30 cellular contexts compared by ENCODE assay signal in the genomic region with DNA sequence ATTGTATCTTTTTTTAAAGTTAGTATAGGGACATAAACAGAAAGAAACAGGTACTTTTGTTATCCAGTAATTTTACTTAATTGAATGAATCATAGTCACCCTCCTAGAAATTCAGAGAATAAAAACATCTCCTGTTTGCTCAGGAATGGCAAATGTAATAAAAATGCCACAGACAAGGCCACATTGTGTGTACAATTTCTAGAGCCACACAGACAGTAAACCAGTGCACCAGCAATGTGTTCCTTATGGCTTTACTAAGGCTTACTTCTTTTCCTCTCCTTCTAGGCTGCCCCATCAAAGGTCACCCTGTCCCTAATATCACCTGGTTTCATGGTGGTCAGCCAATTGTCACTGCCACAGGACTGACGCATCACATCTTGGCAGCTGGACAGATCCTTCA.
"Had no signal": no experiment of that assay in that cellular context is flagged by ENCODE, and none has a peak within 500 bp of the region (broad histone marks: within the 10 kb centered on the region; RNA-seq: fewer than 3 reads in every experiment).

No MANE protein-coding gene starts in this region.

- H3K9me3 Mint-ChIP-seq: activated CD8-positive, alpha-beta T cell treated with anti-CD3 and anti-CD28 coated beads for 36 hours; activated naive CD4-positive, alpha-beta T cell treated with anti-CD3 and anti-CD28 coated beads, Interleukin-2, amount 50 U/mL, for 24 hours; activated naive CD8-positive, alpha-beta T cell treated with anti-CD3 and anti-CD28 coated beads, Interleukin-2, amount 50 U/mL, for 24 hours; activated T-helper 2 cell treated with anti-CD3 and anti-CD28 coated beads, Interferon-gamma antibody, Interleukin-2, Interleukin-4, amounts not matched to agents 10 μg/mL and 5 μg/mL and 100 μg/mL, durations not matched to agents 14 hours and 24 hours and 36 hours; dendritic cell treated with granulocyte-macrophage colony-stimulating factor and Interleukin-4, amounts not matched to agents 40 ng/mL and 50 ng/mL, for 4 days; T-helper 2 cell treated with Interferon-gamma antibody and Interleukin-4, amounts not matched to agents 5 μg/mL and 100 μg/mL, for 36 hours had no signal

- H3K27me3 Mint-ChIP-seq: activated naive CD8-positive, alpha-beta T cell treated with anti-CD3 and anti-CD28 coated beads, Interleukin-2, amount 50 U/mL, for 24 hours; brain had no signal

- ATAC-seq: activated CD4-positive, CD25-positive, alpha-beta regulatory T cell treated with anti-CD3 and anti-CD28 coated beads, Interleukin-2, amount 50 U/mL, for 24 hours; activated CD8-positive, alpha-beta T cell treated with anti-CD3 and anti-CD28 coated beads for 36 hours; activated naive CD8-positive, alpha-beta T cell treated with anti-CD3 and anti-CD28 coated beads, Interleukin-2, amount 50 U/mL, for 24 hours; activated T-cell treated with anti-CD3 and anti-CD28 coated beads, Interleukin-2, amount 50 U/mL, for 4 hours; gastrocnemius medialis; T-helper 17 cell had no signal

- H3K36me3 Mint-ChIP-seq: activated naive CD4-positive, alpha-beta T cell treated with anti-CD3 and anti-CD28 coated beads, Interleukin-2, amount 50 U/mL, for 24 hours; activated naive CD8-positive, alpha-beta T cell treated with anti-CD3 and anti-CD28 coated beads for 36 hours had no signal

- H3K27ac Mint-ChIP-seq: activated B cell treated with CpG ODN at 0.5 μM for 24 hours; activated CD8-positive, alpha-beta T cell treated with anti-CD3 and anti-CD28 coated beads for 36 hours; activated naive CD4-positive, alpha-beta T cell treated with anti-CD3 and anti-CD28 coated beads for 36 hours; activated naive CD4-positive, alpha-beta T cell treated with anti-CD3 and anti-CD28 coated beads, Interleukin-2, amount 50 U/mL, for 24 hours; activated naive CD8-positive, alpha-beta T cell treated with anti-CD3 and anti-CD28 coated beads for 36 hours; activated naive CD8-positive, alpha-beta T cell treated with anti-CD3 and anti-CD28 coated beads, Interleukin-2, amount 50 U/mL, for 24 hours; activated T-helper 2 cell treated with anti-CD3 and anti-CD28 coated beads, Interferon-gamma antibody, Interleukin-2, Interleukin-4, amounts not matched to agents 10 μg/mL and 5 μg/mL and 100 μg/mL, durations not matched to agents 14 hours and 24 hours and 36 hours; dendritic cell treated with granulocyte-macrophage colony-stimulating factor and Interleukin-4, amounts not matched to agents 40 ng/mL and 50 ng/mL, for 4 days; endodermal cell; T-helper 17 cell; T-helper 2 cell treated with Interferon-gamma antibody and Interleukin-4, amounts not matched to agents 5 μg/mL and 100 μg/mL, for 36 hours had no signal

- H3K4me1 Mint-ChIP-seq: activated B cell treated with CpG ODN at 0.5 μM for 24 hours; activated naive CD4-positive, alpha-beta T cell treated with anti-CD3 and anti-CD28 coated beads, Interleukin-2, amount 50 U/mL, for 24 hours; activated naive CD8-positive, alpha-beta T cell treated with anti-CD3 and anti-CD28 coated beads for 36 hours; activated naive CD8-positive, alpha-beta T cell treated with anti-CD3 and anti-CD28 coated beads, Interleukin-2, amount 50 U/mL, for 24 hours; endodermal cell; T-helper 17 cell had no signal

- H3K4me3 Mint-ChIP-seq: activated B cell treated with CpG ODN at 0.5 μM for 24 hours; activated CD8-positive, alpha-beta T cell treated with anti-CD3 and anti-CD28 coated beads for 36 hours; activated naive CD4-positive, alpha-beta T cell treated with anti-CD3 and anti-CD28 coated beads for 36 hours; activated naive CD4-positive, alpha-beta T cell treated with anti-CD3 and anti-CD28 coated beads, Interleukin-2, amount 50 U/mL, for 24 hours; activated naive CD8-positive, alpha-beta T cell treated with anti-CD3 and anti-CD28 coated beads for 36 hours; activated naive CD8-positive, alpha-beta T cell treated with anti-CD3 and anti-CD28 coated beads, Interleukin-2, amount 50 U/mL, for 24 hours; activated T-cell treated with anti-CD3 and anti-CD28 coated beads, Interleukin-2, amount 50 U/mL, for 4 hours; brain; dendritic cell treated with granulocyte-macrophage colony-stimulating factor and Interleukin-4, amounts not matched to agents 40 ng/mL and 50 ng/mL, for 4 days; endodermal cell; T-helper 17 cell; T-helper 2 cell treated with Interferon-gamma antibody and Interleukin-4, amounts not matched to agents 5 μg/mL and 100 μg/mL, for 36 hours had no signal

- DNase-seq: activated B cell treated with CpG ODN at 0.5 μM for 24 hours; activated CD4-positive, alpha-beta T cell treated with anti-CD3 and anti-CD28 coated beads for 48 hours; activated CD4-positive, alpha-beta T cell treated with anti-CD3 and anti-CD28 coated beads, Interleukin-2, amount 50 U/mL, for 1 hour; activated CD4-positive, alpha-beta T cell treated with anti-CD3 and anti-CD28 coated beads, Interleukin-2, amount 50 U/mL, for 48 hours; activated CD8-positive, alpha-beta memory T cell treated with anti-CD3 and anti-CD28 coated beads for 24 hours; activated CD8-positive, alpha-beta T cell treated with anti-CD3 and anti-CD28 coated beads for 36 hours; activated effector memory CD4-positive, alpha-beta T cell treated with anti-CD3 and anti-CD28 coated beads, Interleukin-2, amount 50 U/mL, for 16 hours; activated naive CD4-positive, alpha-beta T cell treated with anti-CD3 and anti-CD28 coated beads for 36 hours; activated naive CD8-positive, alpha-beta T cell treated with anti-CD3 and anti-CD28 coated beads for 36 hours; activated naive CD8-positive, alpha-beta T cell treated with anti-CD3 and anti-CD28 coated beads, Interleukin-2, amount 50 U/mL, for 24 hours; activated T-cell treated with anti-CD3 and anti-CD28 coated beads, Interleukin-2, amount 50 U/mL, for 4 hours; amygdala; aorta; central memory CD4-positive, alpha-beta T cell; cerebellar nuclear complex; dorsolateral prefrontal cortex; effector memory CD4-positive, alpha-beta T cell; endodermal cell; gastrocnemius medialis; glutamatergic neuron; T-helper 1 cell; T-helper 17 cell; T1000; WERI-Rb-1 had no signal
